Comparison of ENCODE assay signal across 8 cellular contexts in the genomic region with DNA sequence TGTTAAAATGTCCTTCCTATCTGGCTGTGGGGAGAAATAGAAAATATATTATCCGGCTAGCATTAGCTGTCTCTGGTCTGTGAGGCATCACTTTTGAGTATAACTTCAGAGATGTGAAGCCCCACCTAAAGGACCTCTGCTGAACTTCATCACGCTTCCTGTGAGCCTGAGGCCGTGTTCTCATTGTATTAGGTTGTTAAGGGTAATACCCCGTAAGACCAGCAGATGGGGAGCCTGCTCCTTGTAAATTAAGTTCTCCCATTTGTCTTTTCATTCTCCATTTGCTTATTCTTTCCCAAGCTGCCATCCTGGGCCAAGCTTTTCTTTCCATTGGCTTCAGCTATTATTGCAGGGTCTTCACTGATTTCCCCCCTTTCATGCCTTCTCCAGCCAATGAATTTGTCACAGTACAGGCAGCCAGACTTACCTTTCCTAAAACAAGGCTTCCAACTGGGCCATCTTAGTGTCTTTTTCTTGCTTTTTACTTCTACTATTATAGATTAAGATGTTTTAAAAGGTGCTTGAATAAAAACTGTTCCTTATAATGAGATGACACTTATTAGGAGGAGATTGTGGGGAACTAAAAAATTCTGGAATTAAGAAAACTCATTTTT. TPM values are rescaled to one million over a fixed set of nuclear protein-coding genes. Genes with fewer than 3 reads are reported as not detected.
DNase-seq lines count a peak whose midpoint lies in the region; ATAC-seq and TF ChIP-seq lines count a peak whose summit lies in the region.

No MANE protein-coding gene starts in this region.

- H3K27ac Mint-ChIP-seq in activated naive CD8-positive, alpha-beta T cell, result peak overlapping the region; percentile 78

- intact Hi-C loops in heart left ventricle (cut with DNase I), result loop anchor here in 8 of 10 donors (2.0 to 10.0 kb wide), 8 partner anchors 163 to 463 kb away; a partner anchor contains a TSS

- H3K9me3 Mint-ChIP-seq in activated naive CD8-positive, alpha-beta T cell (ENCODE audit: low read depth), result no peaks in the 10 kb centered on the region

- H3K4me1 ChIP-seq in heart left ventricle, result peaks cover 0 to 21% (median 2%) of the 10 kb centered on the region in 12 donors

- no peaks in the 10 kb centered on the region for H3K27me3 ChIP-seq in heart left ventricle

- no peaks in the 10 kb centered on the region for H3K27me3 Mint-ChIP-seq in activated naive CD8-positive, alpha-beta T cell

- no peak overlapping the region for H3K4me3 ChIP-seq in heart left ventricle
- H3K4me3 ChIP-seq in retinal pigment epithelial cell (ENCODE audit: low read length), result no peak overlapping the region

- no peak overlapping the region for H3K4me3 Mint-ChIP-seq in activated naive CD8-positive, alpha-beta T cell

- peak; percentile 75 for TF ChIP-seq CTCF in GM13977 (IDR thresholded peaks at IDR 0.05; ENCODE audit: extremely low read depth, insufficient read depth, missing control alignments)
- TF ChIP-seq CTCF in heart left ventricle (IDR thresholded peaks at IDR 0.05), result peak; percentile 61 to 82 (median 76)
- peak; percentile 79 for TF ChIP-seq CTCF in retinal pigment epithelial cell (conservative IDR thresholded peaks at IDR 0.05; ENCODE audit: low read depth, low read length)

- ATAC-seq in HG02798 (IDR thresholded peaks at IDR 0.05; ENCODE audit: poor library complexity, unreplicated experiment), result peak; percentile 96
- peak; percentile 61 to 88 (median 84) for ATAC-seq in heart left ventricle

- H3K27ac ChIP-seq in heart left ventricle, result peak overlapping the region in 1 of 12 donors; percentile 9

- DNase-seq in GM13977 (ENCODE audit: low spot score) (peak; percentile 82), NCI-H1105 treated with DMSO at 0.1 percent for 48 hours (lab: John Stamatoyannopoulos, UW) (peak; percentile 86), SKM-1 treated with dmso at 0.1 percent for 144 hours (lab: John Stamatoyannopoulos, UW; ENCODE audit: unreplicated experiment) (peak; percentile 93), heart left ventricle (peak in 3 of 5 donors; percentile 43 to 67 (median 56)), retinal pigment epithelial cell (ENCODE audit: low read depth) (peak; percentile 55), cerebellar nuclear complex (lab: John Stamatoyannopoulos, UW) (no peak)

- H3K36me3 ChIP-seq in heart left ventricle, result peaks cover 0 to 87% (median 61%) of the 10 kb centered on the region in 9 donors

- no peaks in the 10 kb centered on the region for H3K9me3 ChIP-seq in heart left ventricle

- WGBS in heart left ventricle, 4 donors, result 4 to 6% (median 4%) methylated on average over 4 of the region's 4 CpGs

- in situ Hi-C loops in GM13977 (cut with MboI; ENCODE audit: low pct_unique_long_range_greater_than_20kb, low sequenced_read_pairs, unreplicated experiment), result loop anchor here (10.0 kb wide), 2 partner anchors 173 to 333 kb away; a partner anchor contains a TSS

- H3K4me1 Mint-ChIP-seq in activated naive CD8-positive, alpha-beta T cell (ENCODE audit: low read depth), result peaks cover 10% of the 10 kb centered on the region

- no peak for TF ChIP-seq POLR2A in heart left ventricle (IDR thresholded peaks at IDR 0.05)

- H3K36me3 Mint-ChIP-seq in activated naive CD8-positive, alpha-beta T cell, result peaks cover 13% of the 10 kb centered on the region

RNA-seq across cellular contexts. Expression of a gene that starts 12.4 kb away (rescaled TPM):
- 10 to 100 TPM; 16.6 to 27.1 (median 21.6) TPM for total RNA-seq in heart left ventricle
- polyA plus RNA-seq in heart left ventricle, result 10 to 100 TPM; 12.0 to 43.3 TPM

RNA-seq across cellular contexts. Expression of a gene that starts 12.7 kb away (rescaled TPM):
- total RNA-seq in heart left ventricle, result 10 to 100 TPM; 11.3 to 27.7 (median 22.2) TPM
- polyA plus RNA-seq in heart left ventricle, result 10 to 100 TPM; 12.3 to 20.8 TPM

RNA-seq across cellular contexts. Expression of a gene that starts 37.1 kb away (rescaled TPM):
- 10 to 100 TPM; 28.6 to 59.5 (median 39.0) TPM for total RNA-seq in heart left ventricle
- 100 to 1,000 TPM in 1 of 2 donors, 10 to 100 TPM in 1; 25.4 to 235 TPM for polyA plus RNA-seq in heart left ventricle

Comparison
In these comparisons a context has a peak if more than half of its experiments do, and no peak if none do; other contexts are left out.
1. DNase-seq: peak in GM13977 (single experiment), NCI-H1105 treated with DMSO at 0.1 percent for 48 hours (single experiment), SKM-1 treated with dmso at 0.1 percent for 144 hours (single experiment), heart left ventricle (3 of 5) and retinal pigment epithelial cell (single experiment); none in cerebellar nuclear complex (0 of 2).
2. Peak in every context shown above with its lines, with median percentiles within 50 percentile points of each other: CTCF ChIP-seq.